In genomic region chr1:8903908-8904650, GRCh38 we compare ENCODE assay signal across 9 cellular contexts. TPM values are rescaled to one million over a fixed set of nuclear protein-coding genes. Genes with fewer than 3 reads are reported as not detected.
DNase-seq lines count a peak whose midpoint lies in the region; ATAC-seq and TF ChIP-seq lines count a peak whose summit lies in the region.
"Had no signal": no experiment of that assay in that cellular context is flagged by ENCODE, and none has a peak within 500 bp of the region (broad histone marks: within the 10 kb centered on the region; RNA-seq: fewer than 3 reads in every experiment).

No MANE protein-coding gene starts in this region.

- no peak overlapping the region for H3K4me3 ChIP-seq in right atrium auricular region
- no peak overlapping the region for H3K4me3 ChIP-seq in thoracic aorta

- H3K9me3 ChIP-seq in right atrium auricular region, result no peaks in the 10 kb centered on the region
- H3K9me3 ChIP-seq in thoracic aorta, result no peaks in the 10 kb centered on the region

- DNase-seq in T-helper 1 cell, result no peak
- no peak for DNase-seq in WTC11 (ENCODE audit: low spot score)
- DNase-seq in right atrium auricular region (ENCODE audit: low spot score), result peak; percentile 80
- DNase-seq in thoracic aorta (ENCODE audit: low spot score), result no peak
- no peak for DNase-seq in NCI-H2107 (lab: John Stamatoyannopoulos, UW)
- no peak for DNase-seq in stimulated activated naive B cell treated with anti-CD40 and anti-IgM and Interleukin-4, amounts not matched to agents 10 μg/mL and 1 μg/mL and 100 μg/mL, for 72 hours
- no peak for DNase-seq in stimulated activated CD4-positive, alpha-beta T cell treated with anti-CD3 and anti-CD28 coated beads, Interleukin-12 subunit alpha, Interleukin-12 subunit beta, amount 100 ng/mL, for 4 hours

- H3K9me3 Mint-ChIP-seq in T-helper 1 cell treated with Interleukin-12 subunit alpha and Interleukin-12 subunit beta and Interleukin-4 antibody, amounts not matched to agents 30 μg/mL and 1 μg/mL, for 36 hours, result peaks cover 5% of the 10 kb centered on the region
- no peaks in the 10 kb centered on the region; the same call in 1 of the 2 replicates for H3K9me3 Mint-ChIP-seq in WTC11
- H3K9me3 Mint-ChIP-seq in stimulated activated naive B cell treated with anti-CD40 and anti-IgM and Interleukin-4, amounts not matched to agents 10 μg/mL and 1 μg/mL and 100 μg/mL, for 72 hours, result no peaks in the 10 kb centered on the region

- H3K27me3 Mint-ChIP-seq in T-helper 1 cell treated with Interleukin-12 subunit alpha and Interleukin-12 subunit beta and Interleukin-4 antibody, amounts not matched to agents 30 μg/mL and 1 μg/mL, for 36 hours (ENCODE audit: low read depth), result peaks cover 3% of the 10 kb centered on the region
- H3K27me3 Mint-ChIP-seq in WTC11 (ENCODE audit: low read depth), result 0 out of 2 replicates have a peak, but pooled peaks cover 5% of the 10 kb centered on the region
- no peaks in the 10 kb centered on the region for H3K27me3 Mint-ChIP-seq in stimulated activated naive B cell treated with anti-CD40 and anti-IgM and Interleukin-4, amounts not matched to agents 10 μg/mL and 1 μg/mL and 100 μg/mL, for 72 hours

- H3K36me3 ChIP-seq in right atrium auricular region (no peaks in the 10 kb centered on the region), thoracic aorta (no peaks in the 10 kb centered on the region)

- H3K4me3 Mint-ChIP-seq in T-helper 1 cell treated with Interleukin-12 subunit alpha and Interleukin-12 subunit beta and Interleukin-4 antibody, amounts not matched to agents 30 μg/mL and 1 μg/mL, for 36 hours, result no peak overlapping the region
- no peak overlapping the region for H3K4me3 Mint-ChIP-seq in WTC11
- no peak overlapping the region for H3K4me3 Mint-ChIP-seq in stimulated activated naive B cell treated with anti-CD40 and anti-IgM and Interleukin-4, amounts not matched to agents 10 μg/mL and 1 μg/mL and 100 μg/mL, for 72 hours
- H3K4me3 Mint-ChIP-seq: CD14-positive monocyte had no signal

- H3K4me1 ChIP-seq in right atrium auricular region (peaks cover 0 to 10% of the 10 kb centered on the region in 2 donors), thoracic aorta (ENCODE audit: control insufficient read depth in 1 of 2, low read depth in 2 of 2) (peaks cover 31 to 53% of the 10 kb centered on the region in 2 donors)

- H3K27ac Mint-ChIP-seq in T-helper 1 cell treated with Interleukin-12 subunit alpha and Interleukin-12 subunit beta and Interleukin-4 antibody, amounts not matched to agents 30 μg/mL and 1 μg/mL, for 36 hours, result peak overlapping the region; percentile 62
- no peak overlapping the region for H3K27ac Mint-ChIP-seq in WTC11
- H3K27ac Mint-ChIP-seq in stimulated activated naive B cell treated with anti-CD40 and anti-IgM and Interleukin-4, amounts not matched to agents 10 μg/mL and 1 μg/mL and 100 μg/mL, for 72 hours, result no peak overlapping the region
- H3K27ac Mint-ChIP-seq: CD14-positive monocyte had no signal

- peaks cover 6% of the 10 kb centered on the region for H3K36me3 Mint-ChIP-seq in T-helper 1 cell treated with Interleukin-12 subunit alpha and Interleukin-12 subunit beta and Interleukin-4 antibody, amounts not matched to agents 30 μg/mL and 1 μg/mL, for 36 hours (ENCODE audit: low read depth)
- H3K36me3 Mint-ChIP-seq in WTC11, result no peaks in the 10 kb centered on the region
- H3K36me3 Mint-ChIP-seq in stimulated activated naive B cell treated with anti-CD40 and anti-IgM and Interleukin-4, amounts not matched to agents 10 μg/mL and 1 μg/mL and 100 μg/mL, for 72 hours, result no peaks in the 10 kb centered on the region
- H3K36me3 Mint-ChIP-seq: CD14-positive monocyte had no signal

- peaks cover 44% of the 10 kb centered on the region for H3K4me1 Mint-ChIP-seq in T-helper 1 cell treated with Interleukin-12 subunit alpha and Interleukin-12 subunit beta and Interleukin-4 antibody, amounts not matched to agents 30 μg/mL and 1 μg/mL, for 36 hours (ENCODE audit: low read depth)
- H3K4me1 Mint-ChIP-seq in WTC11, result peaks cover 19% of the 10 kb centered on the region
- H3K4me1 Mint-ChIP-seq in stimulated activated naive B cell treated with anti-CD40 and anti-IgM and Interleukin-4, amounts not matched to agents 10 μg/mL and 1 μg/mL and 100 μg/mL, for 72 hours, result peaks cover 7 to 10% of the 10 kb centered on the region in 2 donors

- peak overlapping the region; percentile 35 to 52 for H3K27ac ChIP-seq in right atrium auricular region
- peak overlapping the region; percentile 83 to 91 for H3K27ac ChIP-seq in thoracic aorta

- CTCF ChIA-PET in WTC11 (lab: Charles Lee), result no interaction called here

- ATAC-seq in WTC11 (peak; percentile 24; the same call in 1 of the 2 replicates), thoracic aorta (ENCODE audit: insufficient number of reproducible peaks, low FRiP score, low read depth) (peak; percentile 67)
- no peak for ATAC-seq in stimulated activated naive B cell treated with anti-CD40 and anti-IgM and Interleukin-4, amounts not matched to agents 10 μg/mL and 1 μg/mL and 100 μg/mL, for 72 hours (replicated peaks)

- no peaks in the 10 kb centered on the region for H3K27me3 ChIP-seq in right atrium auricular region
- H3K27me3 ChIP-seq in thoracic aorta (replicated peaks; ENCODE audit: insufficient read depth), result no peaks in the 10 kb centered on the region

- no peak for TF ChIP-seq CTCF in WTC11 (IDR thresholded peaks at IDR 0.05)
- no peak for TF ChIP-seq CTCF in right atrium auricular region (IDR thresholded peaks at IDR 0.05)
- TF ChIP-seq CTCF in thoracic aorta (IDR thresholded peaks at IDR 0.05), result no peak

- POLR2A ChIA-PET in WTC11 (lab: Charles Lee), result no interaction called here

TF ChIP-seq in WTC11, 78 proteins besides CTCF, POLR2A, EP300 and RAD21:
- TF ChIP-seq SMAD3 (CRISPR knock-in tag; IDR thresholded peaks at IDR 0.05; ENCODE audit: borderline replicate concordance) (no peak), NFE2L1 (CRISPR knock-in tag; IDR thresholded peaks at IDR 0.05) (no peak), ZNF121 (CRISPR knock-in tag; IDR thresholded peaks at IDR 0.05) (peak; percentile 35; the same call in 1 of the 2 replicates), FOXP1 (CRISPR knock-in tag; IDR thresholded peaks at IDR 0.05; ENCODE audit: borderline replicate concordance) (no peak)
TF ChIP-seq in WTC11: peak in this region for 1.

RNA-seq across cellular contexts. Expression of gene ENO1, which starts 25.6 kb away (rescaled TPM):
- 1,978 to 2,328 TPM (median 2,316 TPM) in 3 replicates for total RNA-seq in WTC11 (2021)
- total RNA-seq in right atrium auricular region, result 100 to 1,000 TPM; 149 to 334 TPM
- 100 to 1,000 TPM; 570 to 767 TPM for total RNA-seq in thoracic aorta

RNA-seq across cellular contexts. Expression of gene CA6, which starts 41.6 kb away (rescaled TPM):
- total RNA-seq in WTC11 (2021), result 0.11 TPM in 1 of 3 replicates, not detected in the others
- total RNA-seq in right atrium auricular region, result not detected
- total RNA-seq in thoracic aorta, result not detected

Comparison
In these comparisons a context has a peak if more than half of its experiments do, and no peak if none do; other contexts are left out.
1. ATAC-seq: peak in WTC11 (single experiment) and thoracic aorta (single experiment); none in stimulated activated naive B cell treated with anti-CD40 and anti-IgM and Interleukin-4, amounts not matched to agents 10 μg/mL and 1 μg/mL and 100 μg/mL, for 72 hours (0 of 2).